ENCODE assay signal across 22 cellular contexts in genomic region chrX:150211988-150212387, GRCh38.
A peak's percentile ranks its signal among the peaks of the same experiment; 100 is the strongest.
DNase-seq lines count a peak whose midpoint lies in the region; FAIRE-seq and TF ChIP-seq lines count a peak whose summit lies in the region.
"Had no signal": no experiment of that assay in that cellular context is flagged by ENCODE, and none has a peak within 500 bp of the region (broad histone marks: within the 10 kb centered on the region; RNA-seq: fewer than 3 reads in every experiment).

No MANE protein-coding gene starts in this region.

- no peak overlapping the region for H2AFZ ChIP-seq in H1 (ENCODE audit: low read length)

- no peak overlapping the region for H3K56ac ChIP-seq in H1 (replicated peaks; ENCODE audit: insufficient read length, low read depth, low read length)

- H3K4me3 ChIP-seq in H1 (ENCODE audit: extremely low read depth in 1 of 4, insufficient read depth in 2 of 4, low read depth in 3 of 4, low read length in 4 of 4) (no peak overlapping the region), skeletal muscle cell (ENCODE audit: low read depth, low read length) (no peak overlapping the region)
- H3K4me3 ChIP-seq: left ventricle myocardium inferior, stomach had no signal

- H3K36me3 Mint-ChIP-seq in type B pancreatic cell: no peaks in the 10 kb centered on the region
- H3K36me3 Mint-ChIP-seq: activated CD4-positive, alpha-beta memory T cell treated with anti-CD3 and anti-CD28 coated beads for 36 hours; WTC11 had no signal

- H3K79me1 ChIP-seq in H1 (ENCODE audit: low read depth, low read length): no peaks in the 10 kb centered on the region

- no peak overlapping the region; the same call in 1 of the 2 replicates for H3K18ac ChIP-seq in H1 (ENCODE audit: extremely low read depth, low read length)

- H3K4me3 Mint-ChIP-seq in type B pancreatic cell: no peak overlapping the region
- H3K4me3 Mint-ChIP-seq: activated CD4-positive, alpha-beta memory T cell treated with anti-CD3 and anti-CD28 coated beads for 36 hours; B cell; WTC11 had no signal

- H4K20me1 ChIP-seq in H1 (replicated peaks in 1 of 2; ENCODE audit: control insufficient read depth in 1 of 2, insufficient read depth in 2 of 2, low read length in 2 of 2): no peaks in the 10 kb centered on the region

- no peaks in the 10 kb centered on the region for H3K27me3 ChIP-seq in H1 (replicated peaks in 1 of 4; ENCODE audit: control insufficient read depth in 3 of 4, extremely low read depth in 1 of 4, insufficient read depth in 3 of 4, low read length in 3 of 4)
- H3K27me3 ChIP-seq: stomach had no signal

- no peak overlapping the region for H4K8ac ChIP-seq in H1 (ENCODE audit: extremely low read depth, insufficient read depth, low read length)

- H3K4me1 Mint-ChIP-seq in type B pancreatic cell (ENCODE audit: unreplicated experiment): peaks cover 4% of the 10 kb centered on the region
- H3K4me1 Mint-ChIP-seq: B cell had no signal

- CTCF ChIA-PET in H1 (lab: Charles Lee; ENCODE audit: partially characterized antibody): interaction anchor here (0.9 to 2.3 kb wide), 4 partner anchors 21 to 153 kb away, joined by 3 to 12 read pairs (median 7); partner anchors contain the start of gene MAMLD1

- 89 to 100% methylated on average over 4 to 6 of the region's 6 CpGs for WGBS in H1 (ENCODE audit: extremely low coverage in 1 of 2, insufficient coverage in 1 of 2, insufficient read length in 1 of 2, insufficient replicate concordance in 2 of 2, low coverage in 1 of 2, low lambda C conversion rate in 2 of 2, missing lambda C conversion rate in 1 of 2), 2 experiments

- no peak overlapping the region for H4K91ac ChIP-seq in H1 (replicated peaks; ENCODE audit: insufficient read length, low read length)

- no peaks in the 10 kb centered on the region for H3K36me3 ChIP-seq in H1 (ENCODE audit: control insufficient read depth in 2 of 4, insufficient read depth in 4 of 4, low read length in 3 of 4)
- H3K36me3 ChIP-seq: left ventricle myocardium inferior, stomach had no signal

- no peaks in the 10 kb centered on the region for H3K9me3 Mint-ChIP-seq in type B pancreatic cell
- H3K9me3 Mint-ChIP-seq: activated CD4-positive, alpha-beta memory T cell treated with anti-CD3 and anti-CD28 coated beads for 36 hours; WTC11 had no signal

- TF ChIP-seq EP300 in H1 (IDR thresholded peaks at IDR 0.05; ENCODE audit: borderline replicate concordance in 1 of 2, low read depth in 2 of 2, low read length in 2 of 2): no peak

- H3K23ac ChIP-seq in H1 (ENCODE audit: insufficient read length): no peak overlapping the region

- no peak for TF ChIP-seq RAD21 in H1 (IDR thresholded peaks at IDR 0.05 in 1 of 2, conservative IDR thresholded peaks at IDR 0.05 in 1 of 2; ENCODE audit: low read depth in 2 of 2, low read length in 2 of 2)

- H3K4ac ChIP-seq in H1 (replicated peaks; ENCODE audit: insufficient read length, low read depth, low read length): no peak overlapping the region

- no peak overlapping the region for H4K5ac ChIP-seq in H1 (ENCODE audit: insufficient read length, low read depth, low read length)

- no peak overlapping the region for H3K27ac Mint-ChIP-seq in type B pancreatic cell
- H3K27ac Mint-ChIP-seq: activated CD4-positive, alpha-beta memory T cell treated with anti-CD3 and anti-CD28 coated beads for 36 hours; B cell; H9; WTC11 had no signal

- no peak overlapping the region for H3K14ac ChIP-seq in H1 (ENCODE audit: insufficient read length)

- TF ChIP-seq POLR2A in H1 (IDR thresholded peaks at IDR 0.05; ENCODE audit: control extremely low read depth in 1 of 2, low read depth in 2 of 2, low read length in 2 of 2): no peak

- H2BK5ac ChIP-seq in H1 (ENCODE audit: low read depth, low read length): no peak overlapping the region

- no peak overlapping the region for H2BK12ac ChIP-seq in H1 (ENCODE audit: low read depth, low read length)

- TF ChIP-seq CTCF in H1 (IDR thresholded peaks at IDR 0.05; ENCODE audit: control extremely low read depth in 1 of 3, insufficient read depth in 1 of 3, low read depth in 1 of 3, low read length in 3 of 3): no peak
- TF ChIP-seq CTCF in type B pancreatic cell (conservative IDR thresholded peaks at IDR 0.05): no peak

- no peak overlapping the region for H2AK5ac ChIP-seq in H1 (ENCODE audit: low read depth, low read length)

- POLR2A ChIA-PET in H1 (lab: Charles Lee; ENCODE audit: partially characterized antibody): no interaction called here

- peak; percentile 66 for FAIRE-seq in H1 (lab: Jason Lieb, UNC)

- no peak overlapping the region for H2BK120ac ChIP-seq in H1 (replicated peaks; ENCODE audit: low read depth, low read length)

- H3K4me2 ChIP-seq in H1 (ENCODE audit: insufficient read depth in 1 of 2, low read depth in 2 of 2, low read length in 2 of 2): no peak overlapping the region

- no peaks in the 10 kb centered on the region for H3K9me3 ChIP-seq in H1 (ENCODE audit: insufficient read depth in 2 of 2, low read depth in 1 of 2, low read length in 1 of 2)
- H3K9me3 ChIP-seq: left ventricle myocardium inferior, stomach had no signal

- no peaks in the 10 kb centered on the region for H3K79me2 ChIP-seq in H1 (ENCODE audit: control insufficient read depth in 1 of 2, insufficient read depth in 2 of 2, low read length in 2 of 2)

- H3K4me1 ChIP-seq in H1 (replicated peaks in 1 of 4; ENCODE audit: control insufficient read depth in 3 of 4, insufficient read depth in 4 of 4, low read length in 3 of 4): no peaks in the 10 kb centered on the region

- H3K9ac ChIP-seq in H1 (replicated peaks in 1 of 4; ENCODE audit: extremely low read depth in 1 of 4, low read depth in 3 of 4, low read length in 3 of 4): no peak overlapping the region

- no peak overlapping the region for H2BK15ac ChIP-seq in H1 (ENCODE audit: low read length)

- DNase-seq in HCEC 1CT (peak; percentile 59), RPMI7951 (ENCODE audit: low read depth) (peak; percentile 33), H1 (ENCODE audit: low read depth in 1 of 2, low spot score in 2 of 2) (no peak), skeletal muscle cell (ENCODE audit: low read depth) (peak; percentile 48), type B pancreatic cell (ENCODE audit: extremely low spot score, unreplicated experiment) (no peak), OCI-M1 (lab: John Stamatoyannopoulos, UW) (no peak), HuH-7 (ENCODE audit: low spot score) (no peak)
- DNase-seq: activated CD4-positive, alpha-beta memory T cell treated with anti-CD3 and anti-CD28 coated beads for 36 hours; activated naive CD4-positive, alpha-beta T cell treated with Interleukin-2 at 50 U/mL for 16 hours; activated T-cell treated with anti-CD3 and anti-CD28 coated beads, Interleukin-2, amount 50 U/mL, for 1 hour; aorta; DMS79; H9; head of caudate nucleus; left ventricle myocardium inferior; NCI-H1436; NCI-H774; stimulated activated CD4-positive, alpha-beta T cell treated with anti-CD3 and anti-CD28 coated beads, Interleukin-4, amount 100 ng/mL, for 4 hours; stomach; trophoblast cell had no signal

- no peaks in the 10 kb centered on the region for H3K27me3 Mint-ChIP-seq in type B pancreatic cell
- H3K27me3 Mint-ChIP-seq: activated CD4-positive, alpha-beta memory T cell treated with anti-CD3 and anti-CD28 coated beads for 36 hours had no signal

- no peak overlapping the region for H2BK20ac ChIP-seq in H1 (ENCODE audit: low read length)

- no peaks in the 10 kb centered on the region for H3K23me2 ChIP-seq in H1 (ENCODE audit: low read depth, low read length)

- H3K27ac ChIP-seq in H1 (ENCODE audit: low read depth, low read length): no peak overlapping the region

TF ChIP-seq in H1, 55 proteins besides CTCF, POLR2A, EP300 and RAD21 (continues in another document):
- TF ChIP-seq RBBP5 (IDR thresholded peaks at IDR 0.05; ENCODE audit: borderline replicate concordance, low read depth, low read length) (no peak), CEBPB (IDR thresholded peaks at IDR 0.05; ENCODE audit: low read depth, low read length) (no peak), MAFK (IDR thresholded peaks at IDR 0.05; ENCODE audit: low read depth, low read length) (no peak), KDM5A (IDR thresholded peaks at IDR 0.05; ENCODE audit: low read length) (no peak), NANOG (IDR thresholded peaks at IDR 0.05; ENCODE audit: insufficient read depth, low read depth, low read length, poor library complexity, severe bottlenecking) (no peak), TAF1 (IDR thresholded peaks at IDR 0.05; ENCODE audit: low read depth, low read length) (no peak), BCL11A (IDR thresholded peaks at IDR 0.05; ENCODE audit: low read depth in 2 of 2, low read length in 2 of 2) (no peak), ZNF274 (IDR thresholded peaks at IDR 0.05; ENCODE audit: borderline replicate concordance, extremely low read depth, low read length) (no peak)
- TF ChIP-seq, protein P1, sequence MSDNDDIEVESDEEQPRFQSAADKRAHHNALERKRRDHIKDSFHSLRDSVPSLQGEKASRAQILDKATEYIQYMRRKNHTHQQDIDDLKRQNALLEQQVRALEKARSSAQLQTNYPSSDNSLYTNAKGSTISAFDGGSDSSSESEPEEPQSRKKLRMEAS (IDR thresholded peaks at IDR 0.05): no peak

Comparison
In these comparisons a context has a peak if more than half of its experiments do, and no peak if none do; other contexts are left out.
1. DNase-seq: peak in HCEC 1CT (single experiment), RPMI7951 (single experiment) and skeletal muscle cell (single experiment); none in H1 (0 of 2), type B pancreatic cell (single experiment), OCI-M1 (single experiment) and HuH-7 (single experiment).